Comparison of ENCODE assay signal across 8 cellular contexts in genomic region chr1:28518745-28519341, GRCh38. TPM values are rescaled to one million over a fixed set of nuclear protein-coding genes. Genes with fewer than 3 reads are reported as not detected.
A peak's percentile ranks its signal among the peaks of the same experiment; 100 is the strongest.
DNase-seq lines count a peak whose midpoint lies in the region; ATAC-seq and TF ChIP-seq lines count a peak whose summit lies in the region.

No MANE protein-coding gene starts in this region.

- POLR2A ChIA-PET in T-cell (lab: Charles Lee) = interaction anchor here (0.5 to 1.0 kb wide), 2 partner anchors 124 kb away, joined by 6 to 10 read pairs; no protein-coding TSS in a partner anchor

- TF ChIP-seq CTCF in GM06990 (IDR thresholded peaks at IDR 0.05; ENCODE audit: insufficient read depth, low read length, poor library complexity, severe bottlenecking) = no peak
- TF ChIP-seq CTCF in neural progenitor cell (IDR thresholded peaks at IDR 0.05) = no peak

- H3K4me2 ChIP-seq in neural progenitor cell = peak overlapping the region; percentile 98

- H3K9me3 Mint-ChIP-seq in T-cell = no peaks in the 10 kb centered on the region
- no peaks in the 10 kb centered on the region for H3K9me3 Mint-ChIP-seq in effector memory CD8-positive, alpha-beta T cell
- no peaks in the 10 kb centered on the region for H3K9me3 Mint-ChIP-seq in neural progenitor cell

- no peak overlapping the region for H3K27ac ChIP-seq in neural progenitor cell

- H3K9me3 ChIP-seq in neural progenitor cell (ENCODE audit: low read depth) = no peaks in the 10 kb centered on the region

- peak overlapping the region; percentile 46 for H3K9ac ChIP-seq in neural progenitor cell

- H3K27me3 ChIP-seq in GM06990 (replicated peaks; ENCODE audit: control insufficient read depth, insufficient read depth, low read length) (no peaks in the 10 kb centered on the region), neural progenitor cell (no peaks in the 10 kb centered on the region)

- peak; percentile 81 for DNase-seq in GM06990 (ENCODE audit: extremely low read depth, insufficient read length)
- DNase-seq in T-cell = peak in 14 of 34 experiments; percentile 10 to 35 (median 22)
- DNase-seq in effector memory CD8-positive, alpha-beta T cell = peak; percentile 25 to 35 (median 30)
- no peak for DNase-seq in neural progenitor cell (ENCODE audit: low spot score)
- DNase-seq in sciatic nerve (ENCODE audit: low spot score) = no peak
- DNase-seq in HPDE6-E6E7 (ENCODE audit: extremely low spot score) = no peak
- DNase-seq in 8988T = no peak

- H3K36me3 ChIP-seq in GM06990 (ENCODE audit: control insufficient read depth, insufficient read depth, low read length) (peaks cover 3% of the 10 kb centered on the region; the same call in 1 of the 2 replicates), neural progenitor cell (no peaks in the 10 kb centered on the region)

- H3F3A ChIP-seq in neural progenitor cell (ENCODE audit: low read depth) = peaks cover 48% of the 10 kb centered on the region

- H3K27me3 Mint-ChIP-seq in T-cell (no peaks in the 10 kb centered on the region), neural progenitor cell (ENCODE audit: insufficient read depth, low read depth) (peaks cover under 1% of the 10 kb centered on the region)
- no peaks in the 10 kb centered on the region for H3K27me3 Mint-ChIP-seq in effector memory CD8-positive, alpha-beta T cell

- H3K4me1 Mint-ChIP-seq in T-cell (peaks cover 23 to 35% (median 23%) of the 10 kb centered on the region in 3 donors), neural progenitor cell (peaks cover 21% of the 10 kb centered on the region)
- H3K4me1 Mint-ChIP-seq in effector memory CD8-positive, alpha-beta T cell (ENCODE audit: low read depth in 2 of 2) = peaks cover 15 to 22% of the 10 kb centered on the region in 2 donors

- peaks cover 8% of the 10 kb centered on the region for H3K4me1 ChIP-seq in neural progenitor cell

- peaks cover 56% of the 10 kb centered on the region for H4K20me1 ChIP-seq in neural progenitor cell (ENCODE audit: low read depth)

- H2AFZ ChIP-seq in neural progenitor cell (replicated peaks) = no peak overlapping the region

- intact Hi-C loops in sciatic nerve (cut with DNase I) = loop anchor here (5.0 kb wide), 1 partner anchor 83 kb away; no protein-coding TSS in a partner anchor

- H3K27ac Mint-ChIP-seq in T-cell (peak overlapping the region; percentile 33 to 82), neural progenitor cell (peak overlapping the region; percentile 39)
- H3K27ac Mint-ChIP-seq in effector memory CD8-positive, alpha-beta T cell = peak overlapping the region; percentile 79 to 84

- peak overlapping the region; percentile 74 to 85 (median 84) for H3K4me3 Mint-ChIP-seq in T-cell
- H3K4me3 Mint-ChIP-seq in effector memory CD8-positive, alpha-beta T cell = peak overlapping the region; percentile 63 to 73
- peak overlapping the region; percentile 88 for H3K4me3 Mint-ChIP-seq in neural progenitor cell

- peaks cover 52% of the 10 kb centered on the region for H3K79me2 ChIP-seq in neural progenitor cell (ENCODE audit: low read depth)

- H3K36me3 Mint-ChIP-seq in T-cell (peaks cover 5% of the 10 kb centered on the region), neural progenitor cell (peaks cover 17% of the 10 kb centered on the region)
- H3K36me3 Mint-ChIP-seq in effector memory CD8-positive, alpha-beta T cell (ENCODE audit: insufficient read depth) = peaks cover 28% of the 10 kb centered on the region

- CTCF ChIA-PET in T-cell (lab: Charles Lee) = interaction anchor here in 1 of 2 donors (0.7 to 1.2 kb wide), 2 partner anchors 13 to 61 kb away, joined by 3 to 6 read pairs; partner anchors contain the start of gene RCC1

- ATAC-seq in HG02763 (IDR thresholded peaks at IDR 0.05; ENCODE audit: unreplicated experiment) = peak; percentile 22
- peak in 1 of 4 experiments; percentile 5 for ATAC-seq in T-cell (replicated peaks in 1 of 4)
- ATAC-seq in effector memory CD8-positive, alpha-beta T cell (replicated peaks) = peak; percentile 59
- no peak for ATAC-seq in sciatic nerve

- H3K4me3 ChIP-seq in GM06990 (replicated peaks; ENCODE audit: low read depth, low read length) (peak overlapping the region; percentile 76), neural progenitor cell (peak overlapping the region; percentile 83)

RNA-seq across cellular contexts. Expression of gene RCC1, which starts 13.0 kb away (rescaled TPM):
- 10 to 100 TPM; 13.1 to 23.2 (median 19.7) TPM for total RNA-seq in T-cell
- 34.8 and 62.3 TPM in 2 replicates for total RNA-seq in neural progenitor cell (ENCODE audit: low replicate concordance)
- total RNA-seq in sciatic nerve = 10.7 TPM

RNA-seq across cellular contexts. Expression of gene TRNAU1AP, which starts 34.0 kb away (rescaled TPM):
- total RNA-seq in T-cell (10 to 100 TPM; 28.6 to 47.6 (median 41.3) TPM), neural progenitor cell (ENCODE audit: low replicate concordance) (43.9 and 50.0 TPM in 2 replicates), sciatic nerve (31.0 TPM)

Comparison
In these comparisons a context has a peak if more than half of its experiments do, and no peak if none do; other contexts are left out.
1. DNase-seq: peak in GM06990 (single experiment) and effector memory CD8-positive, alpha-beta T cell (3 of 3); none in neural progenitor cell (single experiment), sciatic nerve (single experiment), HPDE6-E6E7 (single experiment) and 8988T (single experiment).
2. Peak in every context shown above with its lines, with median percentiles within 50 percentile points of each other: H3K27ac Mint-ChIP-seq and H3K4me3 Mint-ChIP-seq.